ENCODE assay signal across 17 cellular contexts in genomic region chr15:42154576-42155355, GRCh38. TPM values are rescaled to one million over a fixed set of nuclear protein-coding genes. Genes with fewer than 3 reads are reported as not detected.
DNase-seq lines count a peak whose midpoint lies in the region; ATAC-seq and TF ChIP-seq lines count a peak whose summit lies in the region.
"Had no signal": no experiment of that assay in that cellular context is flagged by ENCODE, and none has a peak within 500 bp of the region (broad histone marks: within the 10 kb centered on the region; RNA-seq: fewer than 3 reads in every experiment).

No MANE protein-coding gene starts in this region.

- CTCF ChIA-PET in MCF 10A (lab: Yijun Ruan, JAX): interaction anchor here (0.6 to 1.6 kb wide), 3 partner anchors 11 to 165 kb away, joined by 3 to 6 read pairs (median 5); no protein-coding TSS in a partner anchor
- CTCF ChIA-PET in CD8-positive, alpha-beta T cell (lab: Charles Lee): interaction anchor here (0.8 to 1.0 kb wide), 2 partner anchors 11 to 17 kb away, joined by 3 read pairs; no protein-coding TSS in a partner anchor

- POLR2A ChIA-PET in MCF 10A (lab: Yijun Ruan, JAX): interaction anchor here (0.5 to 2.3 kb wide), 3 partner anchors 10 to 239 kb away, joined by 3 to 11 read pairs (median 3); no protein-coding TSS in a partner anchor
- POLR2A ChIA-PET in CD8-positive, alpha-beta T cell (lab: Charles Lee): no interaction called here

- no peak for TF ChIP-seq EP300 in upper lobe of left lung (IDR thresholded peaks at IDR 0.05)

- H3K4me1 ChIP-seq in lung (ENCODE audit: control insufficient read depth in 2 of 2, insufficient read depth in 2 of 2, low read length in 2 of 2) (peaks cover 0 to 20% of the 10 kb centered on the region in 2 donors), upper lobe of left lung (peaks cover 13 to 52% (median 38%) of the 10 kb centered on the region in 4 donors)
- no peaks in the 10 kb centered on the region for H3K4me1 ChIP-seq in CD8-positive, alpha-beta T cell (ENCODE audit: insufficient read depth, low read length)
- H3K4me1 ChIP-seq: breast epithelium had no signal

- H3K27ac ChIP-seq in lung (ENCODE audit: low read depth in 1 of 2, low read length in 1 of 2) (peak overlapping the region in 1 of 2 donors; percentile 61), upper lobe of left lung (peak overlapping the region in 2 of 4 donors; percentile 72 to 77)
- no peak overlapping the region for H3K27ac ChIP-seq in CD8-positive, alpha-beta T cell (ENCODE audit: low read depth, low read length)
- H3K27ac ChIP-seq: breast epithelium had no signal

- no peak for DNase-seq in activated T-cell treated with anti-CD3 and anti-CD28 coated beads, Interleukin-2, amount 50 U/mL, for 72 hours
- DNase-seq in activated T-cell treated with anti-CD3 and anti-CD28 coated beads, Interleukin-2, amount 50 U/mL, for 48 hours: no peak
- DNase-seq in MCF 10A (ENCODE audit: unreplicated experiment) (peak; percentile 12), lung (ENCODE audit: low spot score) (no peak), upper lobe of left lung (peak in 1 of 2 donors; percentile 24)
- DNase-seq in CD8-positive, alpha-beta T cell: no peak
- DNase-seq: activated CD8-positive, alpha-beta T cell treated with anti-CD3 and anti-CD28 coated beads for 36 hours; activated naive CD4-positive, alpha-beta T cell; DMS153; NCI-H1105 treated with DMSO at 0.1 percent for 48 hours; NCI-H446 treated with DMSO at 0.1 percent for 48 hours; stimulated activated CD4-positive, alpha-beta T cell treated with anti-CD3 and anti-CD28 coated beads, Interleukin-12 subunit alpha, Interleukin-12 subunit beta, amount 100 ng/mL, for 4 hours had no signal

- H3K36me3 Mint-ChIP-seq in activated T-cell treated with anti-CD3 and anti-CD28 coated beads, Interleukin-2, amount 50 U/mL, for 72 hours (ENCODE audit: insufficient read depth in 2 of 2): peaks cover 0 to 1% of the 10 kb centered on the region in 2 donors
- peaks cover 8% of the 10 kb centered on the region for H3K36me3 Mint-ChIP-seq in MCF 10A (ENCODE audit: insufficient read depth, unreplicated experiment)
- H3K36me3 Mint-ChIP-seq in CD8-positive, alpha-beta T cell: peaks cover 14% of the 10 kb centered on the region

- H3K27me3 Mint-ChIP-seq in activated T-cell treated with anti-CD3 and anti-CD28 coated beads, Interleukin-2, amount 50 U/mL, for 72 hours (ENCODE audit: low read depth): no peaks in the 10 kb centered on the region
- no peaks in the 10 kb centered on the region for H3K27me3 Mint-ChIP-seq in MCF 10A (ENCODE audit: insufficient read depth, unreplicated experiment)
- no peaks in the 10 kb centered on the region for H3K27me3 Mint-ChIP-seq in CD8-positive, alpha-beta T cell (ENCODE audit: low read depth)
- H3K27me3 Mint-ChIP-seq: activated CD8-positive, alpha-beta T cell treated with anti-CD3 and anti-CD28 coated beads for 36 hours had no signal

- intact Hi-C loops in MCF 10A (cut with micrococcal nuclease): no loop called here
- intact Hi-C loops in CD8-positive, alpha-beta T cell (cut with DNase I, micrococcal nuclease): no loop called here

- H3K36me3 ChIP-seq in lung (ENCODE audit: control insufficient read depth in 2 of 2, insufficient read depth in 2 of 2, low read length in 2 of 2): peaks cover 0 to 9% of the 10 kb centered on the region in 2 donors
- peaks cover 0 to 12% (median 7%) of the 10 kb centered on the region in 4 donors for H3K36me3 ChIP-seq in upper lobe of left lung
- no peaks in the 10 kb centered on the region for H3K36me3 ChIP-seq in CD8-positive, alpha-beta T cell (ENCODE audit: insufficient read depth, low read length)
- H3K36me3 ChIP-seq: breast epithelium had no signal

- TF ChIP-seq CTCF in MCF 10A (IDR thresholded peaks at IDR 0.05; ENCODE audit: unreplicated experiment) (no peak), lung (IDR thresholded peaks at IDR 0.05; ENCODE audit: control extremely low read depth, extremely low read depth) (no peak), upper lobe of left lung (IDR thresholded peaks at IDR 0.05) (no peak)
- no peak for TF ChIP-seq CTCF in CD8-positive, alpha-beta T cell (IDR thresholded peaks at IDR 0.05)

- H3K27me3 ChIP-seq in lung (ENCODE audit: control insufficient read depth, insufficient read depth) (no peaks in the 10 kb centered on the region), upper lobe of left lung (no peaks in the 10 kb centered on the region)
- no peaks in the 10 kb centered on the region for H3K27me3 ChIP-seq in CD8-positive, alpha-beta T cell (ENCODE audit: insufficient read depth, low read length)
- H3K27me3 ChIP-seq: breast epithelium had no signal

- no TSS peak for BruUV-seq in MCF 10A (replicated peaks; lab: Mats Ljungman, UMichigan)

- H3K4me3 ChIP-seq in lung (peak overlapping the region; percentile 7), upper lobe of left lung (peak overlapping the region in 3 of 4 donors; percentile 37 to 49 (median 49))
- H3K4me3 ChIP-seq in CD8-positive, alpha-beta T cell (ENCODE audit: low read depth, low read length): no peak overlapping the region
- H3K4me3 ChIP-seq: breast epithelium had no signal

- H3K4me1 Mint-ChIP-seq in activated T-cell treated with anti-CD3 and anti-CD28 coated beads, Interleukin-2, amount 50 U/mL, for 72 hours (ENCODE audit: low read depth): no peaks in the 10 kb centered on the region
- peaks cover 32% of the 10 kb centered on the region for H3K4me1 Mint-ChIP-seq in MCF 10A (ENCODE audit: insufficient read depth, unreplicated experiment)
- no peaks in the 10 kb centered on the region for H3K4me1 Mint-ChIP-seq in CD8-positive, alpha-beta T cell (ENCODE audit: low read depth)

- peak; percentile 10 to 28 for ATAC-seq in activated T-cell treated with anti-CD3 and anti-CD28 coated beads, Interleukin-2, amount 50 U/mL, for 72 hours (replicated peaks in 1 of 2)
- ATAC-seq in lung (ENCODE audit: insufficient read depth, low FRiP score): no peak
- ATAC-seq in upper lobe of left lung (ENCODE audit: low FRiP score in 2 of 2): no peak
- no peak for ATAC-seq in CD8-positive, alpha-beta T cell
- no peak for ATAC-seq in HG03280 (IDR thresholded peaks at IDR 0.05; ENCODE audit: unreplicated experiment)
- ATAC-seq in GM21423 (IDR thresholded peaks at IDR 0.05; ENCODE audit: unreplicated experiment): no peak
- ATAC-seq: activated CD8-positive, alpha-beta T cell treated with anti-CD3 and anti-CD28 coated beads for 36 hours had no signal

- H3K9me3 Mint-ChIP-seq in activated T-cell treated with anti-CD3 and anti-CD28 coated beads, Interleukin-2, amount 50 U/mL, for 72 hours: no peaks in the 10 kb centered on the region
- no peaks in the 10 kb centered on the region for H3K9me3 Mint-ChIP-seq in MCF 10A (ENCODE audit: unreplicated experiment)
- no peaks in the 10 kb centered on the region for H3K9me3 Mint-ChIP-seq in CD8-positive, alpha-beta T cell
- H3K9me3 Mint-ChIP-seq: activated CD8-positive, alpha-beta T cell treated with anti-CD3 and anti-CD28 coated beads for 36 hours had no signal

- WGBS in lung, 2 donors: 83 to 90% methylated on average over 20 of the region's 20 CpGs
- 77 to 90% methylated on average over 18 to 20 of the region's 20 CpGs for WGBS in upper lobe of left lung, 2 donors

- no peak overlapping the region for H3K27ac Mint-ChIP-seq in activated T-cell treated with anti-CD3 and anti-CD28 coated beads, Interleukin-2, amount 50 U/mL, for 72 hours
- H3K27ac Mint-ChIP-seq in MCF 10A (ENCODE audit: low read depth, unreplicated experiment): no peak overlapping the region
- H3K27ac Mint-ChIP-seq in CD8-positive, alpha-beta T cell: no peak overlapping the region
- H3K27ac Mint-ChIP-seq: activated CD8-positive, alpha-beta T cell treated with anti-CD3 and anti-CD28 coated beads for 36 hours had no signal

- H3K9me3 ChIP-seq in lung (ENCODE audit: control insufficient read depth in 2 of 2, insufficient read depth in 1 of 2, low read length in 1 of 2): no peaks in the 10 kb centered on the region
- no peaks in the 10 kb centered on the region for H3K9me3 ChIP-seq in upper lobe of left lung
- no peaks in the 10 kb centered on the region for H3K9me3 ChIP-seq in CD8-positive, alpha-beta T cell (ENCODE audit: low read length)
- H3K9me3 ChIP-seq: breast epithelium had no signal

- TF ChIP-seq POLR2A in upper lobe of left lung (IDR thresholded peaks at IDR 0.05): peak in 1 of 4 donors; percentile 22

- no peak overlapping the region for H3K4me3 Mint-ChIP-seq in activated T-cell treated with anti-CD3 and anti-CD28 coated beads, Interleukin-2, amount 50 U/mL, for 72 hours
- H3K4me3 Mint-ChIP-seq in MCF 10A (ENCODE audit: unreplicated experiment): no peak overlapping the region
- H3K4me3 Mint-ChIP-seq in CD8-positive, alpha-beta T cell: no peak overlapping the region
- H3K4me3 Mint-ChIP-seq: activated CD8-positive, alpha-beta T cell treated with anti-CD3 and anti-CD28 coated beads for 36 hours had no signal

RNA-seq across cellular contexts. Expression of gene PLA2G4F, which starts 1.7 kb away (rescaled TPM):
- total RNA-seq in activated T-cell treated with anti-CD3 and anti-CD28 coated beads, Interleukin-2, amount 50 U/mL, for 72 hours: under 1 TPM in 1 of 2 donors, not detected in 1; 0.07 TPM
- total RNA-seq in MCF 10A (2022) (0.30 TPM in 1 of 2 replicates, not detected in the other), lung (100 to 1,000 TPM in 1 of 2 donors, 10 to 100 TPM in 1; 10.9 to 116 TPM), upper lobe of left lung (100 to 1,000 TPM in 3 of 6 donors, 10 to 100 TPM in 3; 57.8 to 162 (median 99.8) TPM)
- 10 to 100 TPM; 18.9 to 64.7 TPM for polyA plus RNA-seq in lung
- total RNA-seq in CD8-positive, alpha-beta T cell: not detected
- total RNA-seq: activated CD8-positive, alpha-beta T cell treated with anti-CD3 and anti-CD28 coated beads for 36 hours; temporal lobe had no signal
- polyA plus RNA-seq: AG04450 had no signal

RNA-seq across cellular contexts. Expression of gene VPS39, which starts 53.3 kb away (rescaled TPM):
- total RNA-seq in activated T-cell treated with anti-CD3 and anti-CD28 coated beads, Interleukin-2, amount 50 U/mL, for 72 hours: 10 to 100 TPM; 79.8 to 95.3 TPM
- total RNA-seq in MCF 10A (2022) (47.1 and 53.9 TPM in 2 replicates), lung (10 to 100 TPM; 63.8 to 99.1 TPM), upper lobe of left lung (100 to 1,000 TPM in 1 of 6 donors, 10 to 100 TPM in 5; 56.4 to 325 (median 85.3) TPM)
- polyA plus RNA-seq in lung: 10 to 100 TPM; 29.4 to 39.3 TPM
- 10 to 100 TPM; 81.5 to 82.9 TPM for total RNA-seq in CD8-positive, alpha-beta T cell

Comparison
In these comparisons a context has a peak if more than half of its experiments do, and no peak if none do; other contexts are left out.
1. ATAC-seq: peak in activated T-cell treated with anti-CD3 and anti-CD28 coated beads, Interleukin-2, amount 50 U/mL, for 72 hours (2 of 2); none in lung (single experiment), upper lobe of left lung (0 of 2), CD8-positive, alpha-beta T cell (single experiment), HG03280 (single experiment) and GM21423 (single experiment).